ENCODE assay signal across 1 cellular context in genomic region chr14:100674897-100675618, GRCh38.
TF ChIP-seq lines count a peak whose summit lies in the region.

No MANE protein-coding gene starts in this region.

TF ChIP-seq in H1, 55 proteins besides CTCF, POLR2A, EP300 and RAD21:
- TF ChIP-seq SIRT6 (IDR thresholded peaks at IDR 0.05; ENCODE audit: low read length) = no peak
- TF ChIP-seq BRCA1 (IDR thresholded peaks at IDR 0.05; ENCODE audit: low read depth, low read length) = no peak
- no peak for TF ChIP-seq EGR1 (IDR thresholded peaks at IDR 0.05; ENCODE audit: borderline replicate concordance, low read depth, low read length)
- no peak for TF ChIP-seq CEBPB (IDR thresholded peaks at IDR 0.05; ENCODE audit: low read depth, low read length)
- no peak for TF ChIP-seq NANOG (IDR thresholded peaks at IDR 0.05; ENCODE audit: insufficient read depth, low read depth, low read length, poor library complexity, severe bottlenecking)
- no peak for TF ChIP-seq BCL11A (IDR thresholded peaks at IDR 0.05; ENCODE audit: low read depth in 2 of 2, low read length in 2 of 2)
- TF ChIP-seq SP4 (IDR thresholded peaks at IDR 0.05; ENCODE audit: low read length) = no peak
- no peak for TF ChIP-seq TEAD4 (IDR thresholded peaks at IDR 0.05; ENCODE audit: low read depth, low read length)
- TF ChIP-seq YY1 (IDR thresholded peaks at IDR 0.05; ENCODE audit: low read depth, low read length) = no peak
- no peak for TF ChIP-seq E2F6 (IDR thresholded peaks at IDR 0.05)
- no peak for TF ChIP-seq POU5F1 (IDR thresholded peaks at IDR 0.05; ENCODE audit: low read depth, low read length)
- no peak for TF ChIP-seq CREB1 (IDR thresholded peaks at IDR 0.05)
- no peak for TF ChIP-seq MAX (IDR thresholded peaks at IDR 0.05)
